In the genomic region with DNA sequence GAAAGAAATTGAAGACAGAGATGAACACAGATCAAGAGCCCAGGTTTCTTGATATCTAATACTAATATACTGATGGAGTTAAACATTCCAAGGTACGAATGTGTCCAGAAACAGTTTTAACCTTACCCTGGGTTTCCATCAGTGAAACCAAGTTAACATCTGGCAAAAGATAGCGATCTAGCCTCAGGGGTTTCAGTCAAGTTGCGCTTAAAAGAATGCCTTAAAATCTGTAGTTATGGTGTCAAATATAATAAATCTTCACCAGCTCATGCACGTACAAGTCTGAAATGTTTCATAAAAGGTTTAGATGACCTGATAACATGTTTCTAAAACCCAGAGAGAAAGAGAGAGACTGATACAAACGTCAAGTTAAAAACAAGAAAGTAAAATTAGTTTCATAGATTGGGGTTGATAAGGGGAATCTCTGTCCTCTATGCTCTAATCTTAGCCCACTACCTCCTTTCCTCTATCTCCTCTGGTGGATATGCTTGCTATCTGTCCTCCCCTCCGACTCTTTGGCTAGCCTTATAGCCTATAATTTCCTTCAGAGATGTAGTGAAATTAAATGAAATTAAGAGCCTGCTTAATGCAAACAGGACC, we compare ENCODE assay signal across 9 cellular contexts. TPM values are rescaled to one million over a fixed set of nuclear protein-coding genes. Genes with fewer than 3 reads are reported as not detected.
DNase-seq lines count a peak whose midpoint lies in the region; ATAC-seq and TF ChIP-seq lines count a peak whose summit lies in the region.
"Had no signal": no experiment of that assay in that cellular context is flagged by ENCODE, and none has a peak within 500 bp of the region (broad histone marks: within the 10 kb centered on the region; RNA-seq: fewer than 3 reads in every experiment).

No MANE protein-coding gene starts in this region.

- no peak for ATAC-seq in HG02798 (IDR thresholded peaks at IDR 0.05; ENCODE audit: poor library complexity, unreplicated experiment)
- no peak for ATAC-seq in left lobe of liver

- H2AFZ ChIP-seq in SU-DHL-6 (ENCODE audit: low read depth, low read length, severe bottlenecking), result no peak overlapping the region

- TF ChIP-seq CTCF in SU-DHL-6 (IDR thresholded peaks at IDR 0.05; ENCODE audit: insufficient read depth, low read length, poor library complexity, severe bottlenecking) (no peak), esophagus squamous epithelium (IDR thresholded peaks at IDR 0.05) (no peak)

- H3K9me3 ChIP-seq in SU-DHL-6 (ENCODE audit: insufficient read depth, low read length), result no peaks in the 10 kb centered on the region
- H3K9me3 ChIP-seq in esophagus squamous epithelium, result no peaks in the 10 kb centered on the region
- no peaks in the 10 kb centered on the region for H3K9me3 ChIP-seq in skeletal muscle tissue (ENCODE audit: control insufficient read depth in 3 of 3, low read length in 3 of 3)

- H3K9ac ChIP-seq in SU-DHL-6 (ENCODE audit: low read length), result peak overlapping the region; percentile 63; the same call in 1 of the 2 replicates
- H3K9ac ChIP-seq in skeletal muscle tissue (ENCODE audit: low read depth in 1 of 3, low read length in 3 of 3), result peak overlapping the region; percentile 84 to 94 (median 92)

- DNase-seq in GM04504 (ENCODE audit: low read depth) (peak; percentile 54), esophagus squamous epithelium (lab: John Stamatoyannopoulos, UW) (no peak), CD1c-positive myeloid dendritic cell (ENCODE audit: extremely low spot score) (no peak), head of caudate nucleus (no peak), left lobe of liver (ENCODE audit: low spot score) (no peak)
- DNase-seq: left colon had no signal

- no peaks in the 10 kb centered on the region for H3K79me2 ChIP-seq in SU-DHL-6 (ENCODE audit: insufficient read depth, low read length)

- H3K4me1 ChIP-seq in esophagus squamous epithelium (peaks cover 41 to 81% (median 43%) of the 10 kb centered on the region in 3 donors), skeletal muscle tissue (ENCODE audit: control insufficient read depth in 3 of 3, insufficient read depth in 3 of 3, low read length in 3 of 3) (peaks cover 18 to 25% (median 22%) of the 10 kb centered on the region in 3 donors)

- H3K27me3 ChIP-seq in SU-DHL-6 (ENCODE audit: low read length) (no peaks in the 10 kb centered on the region), esophagus squamous epithelium (no peaks in the 10 kb centered on the region), skeletal muscle tissue (ENCODE audit: control insufficient read depth in 3 of 3, insufficient read depth in 3 of 3, low read length in 3 of 3) (no peaks in the 10 kb centered on the region)

- H4K20me1 ChIP-seq in SU-DHL-6 (ENCODE audit: low read depth, low read length), result no peaks in the 10 kb centered on the region

- no peak for TF ChIP-seq POLR2A in esophagus squamous epithelium (IDR thresholded peaks at IDR 0.05)

- no peak overlapping the region for H3K4me3 ChIP-seq in SU-DHL-6 (ENCODE audit: insufficient read depth, low read length, poor library complexity, severe bottlenecking)
- H3K4me3 ChIP-seq in esophagus squamous epithelium, result no peak overlapping the region
- H3K4me3 ChIP-seq in skeletal muscle tissue (ENCODE audit: low read length in 3 of 3), result peak overlapping the region in 1 of 3 donors; percentile 84

- intact Hi-C loops in esophagus squamous epithelium (cut with DNase I) (no loop called here), head of caudate nucleus (cut with DNase I) (no loop called here)

- 32 to 36% methylated on average over 6 of the region's 6 CpGs for WGBS in esophagus squamous epithelium, 2 donors

- H3K4me2 ChIP-seq in SU-DHL-6 (ENCODE audit: low read depth, low read length, poor library complexity, severe bottlenecking), result peak overlapping the region; percentile 93

- H3K9me2 ChIP-seq in SU-DHL-6 (replicated peaks; ENCODE audit: insufficient read depth, low read length), result no peaks in the 10 kb centered on the region

- H3K36me3 ChIP-seq in SU-DHL-6 (ENCODE audit: low read length), result no peaks in the 10 kb centered on the region
- H3K36me3 ChIP-seq in esophagus squamous epithelium, result no peaks in the 10 kb centered on the region
- H3K36me3 ChIP-seq in skeletal muscle tissue (ENCODE audit: control insufficient read depth in 3 of 3, insufficient read depth in 3 of 3, low read length in 3 of 3), result no peaks in the 10 kb centered on the region

- peaks cover 10% of the 10 kb centered on the region for H3F3A ChIP-seq in SU-DHL-6 (ENCODE audit: insufficient read depth)

- no peak overlapping the region for H3K27ac ChIP-seq in SU-DHL-6 (ENCODE audit: low read depth, low read length)
- peak overlapping the region; percentile 87 to 99 (median 96) for H3K27ac ChIP-seq in esophagus squamous epithelium
- H3K27ac ChIP-seq in skeletal muscle tissue (ENCODE audit: low read depth, low read length), result peak overlapping the region; percentile 99

RNA-seq across cellular contexts. Expression of gene FOS, which starts 18.6 kb away (rescaled TPM):
- 100 to 1,000 TPM in 1 of 4 donors, 10 to 100 TPM in 3; 62.2 to 181 (median 88.6) TPM for total RNA-seq in esophagus squamous epithelium
- 134 TPM for total RNA-seq in skeletal muscle tissue
- 13.1 TPM for total RNA-seq in left lobe of liver
